Comparison of ENCODE assay signal across 14 cellular contexts in genomic region chr18:21366896-21367295, GRCh38.
"Had no signal": no experiment of that assay in that cellular context is flagged by ENCODE, and none has a peak within 500 bp of the region (broad histone marks: within the 10 kb centered on the region; RNA-seq: fewer than 3 reads in every experiment).

No MANE protein-coding gene starts in this region.

- H3K4me1 Mint-ChIP-seq: activated naive CD8-positive, alpha-beta T cell treated with anti-CD3 and anti-CD28 coated beads, Interleukin-2, amount 10 ng/mL, durations not matched to agents 7 days and 5 days had no signal

- H3K27ac ChIP-seq: gastroesophageal sphincter, neutrophil, testis had no signal

- DNase-seq: activated CD4-positive, alpha-beta memory T cell treated with anti-CD3 and anti-CD28 coated beads for 36 hours; activated CD4-positive, CD25-positive, alpha-beta regulatory T cell treated with anti-CD3 and anti-CD28 coated beads, Interleukin-2, amount 50 U/mL, for 72 hours; activated naive CD8-positive, alpha-beta T cell treated with anti-CD3 and anti-CD28 coated beads, Interleukin-2, amount 10 ng/mL, durations not matched to agents 7 days and 5 days; aorta; effector CD4-positive, alpha-beta T cell; stimulated activated CD4-positive, alpha-beta T cell treated with anti-CD3 and anti-CD28 coated beads, Interleukin-15, amount 100 ng/mL, for 24 hours; stimulated activated CD4-positive, alpha-beta T cell treated with anti-CD3 and anti-CD28 coated beads, Interleukin-4, amount 100 ng/mL, for 24 hours; SW 1271; testis had no signal

- H3K4me3 ChIP-seq: gastroesophageal sphincter, testis had no signal

- H3K9me3 ChIP-seq: gastroesophageal sphincter, neutrophil, testis had no signal

- ATAC-seq: gastroesophageal sphincter, left lobe of liver had no signal

- H3K9me3 Mint-ChIP-seq: activated CD4-positive, alpha-beta memory T cell treated with anti-CD3 and anti-CD28 coated beads for 36 hours; activated naive CD8-positive, alpha-beta T cell treated with anti-CD3 and anti-CD28 coated beads, Interleukin-2, amount 10 ng/mL, durations not matched to agents 7 days and 5 days; stimulated activated naive CD8-positive, alpha-beta T cell treated with anti-CD3 and anti-CD28 coated beads, Interleukin-15, Interleukin-2, amounts not matched to agents 100 ng/mL and 50 ng/mL, for 24 hours; T-helper 2 cell treated with Interferon-gamma antibody and Interleukin-4, amounts not matched to agents 5 μg/mL and 100 μg/mL, for 36 hours had no signal

- H3K4me3 Mint-ChIP-seq: activated CD4-positive, alpha-beta memory T cell treated with anti-CD3 and anti-CD28 coated beads for 36 hours; activated naive CD8-positive, alpha-beta T cell treated with anti-CD3 and anti-CD28 coated beads, Interleukin-2, amount 10 ng/mL, durations not matched to agents 7 days and 5 days; stimulated activated naive CD8-positive, alpha-beta T cell treated with anti-CD3 and anti-CD28 coated beads, Interleukin-15, Interleukin-2, amounts not matched to agents 100 ng/mL and 50 ng/mL, for 24 hours; T-helper 2 cell treated with Interferon-gamma antibody and Interleukin-4, amounts not matched to agents 5 μg/mL and 100 μg/mL, for 36 hours had no signal

- H3K27me3 Mint-ChIP-seq: stimulated activated naive CD8-positive, alpha-beta T cell treated with anti-CD3 and anti-CD28 coated beads, Interleukin-15, Interleukin-2, amounts not matched to agents 100 ng/mL and 50 ng/mL, for 24 hours had no signal

- H3K27me3 ChIP-seq: gastroesophageal sphincter, testis had no signal

- H3K27ac Mint-ChIP-seq: activated CD4-positive, alpha-beta memory T cell treated with anti-CD3 and anti-CD28 coated beads for 36 hours; activated naive CD8-positive, alpha-beta T cell treated with anti-CD3 and anti-CD28 coated beads, Interleukin-2, amount 10 ng/mL, durations not matched to agents 7 days and 5 days; stimulated activated naive CD8-positive, alpha-beta T cell treated with anti-CD3 and anti-CD28 coated beads, Interleukin-15, Interleukin-2, amounts not matched to agents 100 ng/mL and 50 ng/mL, for 24 hours; T-helper 2 cell treated with Interferon-gamma antibody and Interleukin-4, amounts not matched to agents 5 μg/mL and 100 μg/mL, for 36 hours had no signal

- H3K36me3 Mint-ChIP-seq: activated CD4-positive, alpha-beta memory T cell treated with anti-CD3 and anti-CD28 coated beads for 36 hours; activated naive CD8-positive, alpha-beta T cell treated with anti-CD3 and anti-CD28 coated beads, Interleukin-2, amount 10 ng/mL, durations not matched to agents 7 days and 5 days had no signal

- H3K36me3 ChIP-seq: gastroesophageal sphincter, neutrophil had no signal
